29 cellular contexts compared by ENCODE assay signal in genomic region chr18:32029558-32029957, GRCh38. TPM values are rescaled to one million over a fixed set of nuclear protein-coding genes. Genes with fewer than 3 reads are reported as not detected.
DNase-seq lines count a peak whose midpoint lies in the region; ATAC-seq and TF ChIP-seq lines count a peak whose summit lies in the region.
"Had no signal": no experiment of that assay in that cellular context is flagged by ENCODE, and none has a peak within 500 bp of the region (broad histone marks: within the 10 kb centered on the region; RNA-seq: fewer than 3 reads in every experiment).

No MANE protein-coding gene starts in this region.

- H2BK20ac ChIP-seq in H9 (ENCODE audit: low read depth, low read length, poor library complexity, severe bottlenecking): no peak overlapping the region

- H3K4me1 Mint-ChIP-seq in activated naive CD4-positive, alpha-beta T cell treated with anti-CD3 and anti-CD28 coated beads, Interleukin-2, amount 10 ng/mL, durations not matched to agents 7 days and 5 days: peaks cover 78% of the 10 kb centered on the region
- H3K4me1 Mint-ChIP-seq in H9: peaks cover 9 to 10% of the 10 kb centered on the region in 2 experiments
- peaks cover 45% of the 10 kb centered on the region for H3K4me1 Mint-ChIP-seq in activated T-helper 17 cell treated with anti-CD3 and anti-CD28 coated beads, Interleukin-2, amount 50 U/mL, for 72 hours
- H3K4me1 Mint-ChIP-seq in natural killer cell: peaks cover 85 to 91% of the 10 kb centered on the region in 2 donors

- no peak overlapping the region for H3K14ac ChIP-seq in H9 (ENCODE audit: insufficient read depth, low read length)

- H3T11ph ChIP-seq in H9 (ENCODE audit: low read length): no peak overlapping the region

- CTCF ChIA-PET in activated naive CD4-positive, alpha-beta T cell treated with anti-CD3 and anti-CD28 coated beads, Interleukin-2, amount 10 ng/mL, durations not matched to agents 7 days and 5 days (lab: Charles Lee): interaction anchor here (0.6 to 2.2 kb wide), 3 partner anchors 10 to 27 kb away, joined by 3 to 8 read pairs (median 3); no protein-coding TSS in a partner anchor

- no peak overlapping the region for H3K4me2 ChIP-seq in H9 (ENCODE audit: insufficient read depth, insufficient read length, low read length)
- H3K4me2 ChIP-seq: KMS-11 had no signal

- peaks cover 67% of the 10 kb centered on the region for H3K36me3 Mint-ChIP-seq in activated naive CD4-positive, alpha-beta T cell treated with anti-CD3 and anti-CD28 coated beads, Interleukin-2, amount 10 ng/mL, durations not matched to agents 7 days and 5 days
- H3K36me3 Mint-ChIP-seq in H9 (ENCODE audit: insufficient read depth in 1 of 3, low read depth in 3 of 3): no peaks in the 10 kb centered on the region; a peak in 3 of 7 replicates
- peaks cover 28% of the 10 kb centered on the region for H3K36me3 Mint-ChIP-seq in activated T-helper 17 cell treated with anti-CD3 and anti-CD28 coated beads, Interleukin-2, amount 50 U/mL, for 72 hours (ENCODE audit: low read depth)
- H3K36me3 Mint-ChIP-seq in natural killer cell: peaks cover 8% of the 10 kb centered on the region

- no peak overlapping the region for H3K9ac ChIP-seq in H9 (ENCODE audit: extremely low read depth, insufficient read length, low read length)
- H3K9ac ChIP-seq: KMS-11 had no signal

- no peak overlapping the region for H2BK12ac ChIP-seq in H9 (ENCODE audit: insufficient read length, low read depth, low read length)

- H4K91ac ChIP-seq in H9 (ENCODE audit: insufficient read length, low read depth, low read length): no peak overlapping the region

- H3K79me1 ChIP-seq in H9 (ENCODE audit: insufficient read depth, low read depth, low read length, poor library complexity, severe bottlenecking): no peaks in the 10 kb centered on the region

- no peak overlapping the region for H2AFZ ChIP-seq in H9 (ENCODE audit: low read length)

- no peak overlapping the region for H3K27ac ChIP-seq in H9 (ENCODE audit: insufficient read length, low read depth, low read length)
- H3K27ac ChIP-seq: heart right ventricle, KMS-11, neutrophil, SK-N-MC, spleen, tibial artery had no signal

- H3K27me3 Mint-ChIP-seq in activated naive CD4-positive, alpha-beta T cell treated with anti-CD3 and anti-CD28 coated beads, Interleukin-2, amount 10 ng/mL, durations not matched to agents 7 days and 5 days: no peaks in the 10 kb centered on the region
- H3K27me3 Mint-ChIP-seq in H9 (ENCODE audit: low read depth) (no peaks in the 10 kb centered on the region), natural killer cell (ENCODE audit: low read depth in 2 of 2) (no peaks in the 10 kb centered on the region)
- H3K27me3 Mint-ChIP-seq in activated T-helper 17 cell treated with anti-CD3 and anti-CD28 coated beads, Interleukin-2, amount 50 U/mL, for 72 hours: no peaks in the 10 kb centered on the region

- no peak overlapping the region for H3K23ac ChIP-seq in H9 (ENCODE audit: insufficient read length, low read depth, low read length)

- no peak for DNase-seq in activated naive CD4-positive, alpha-beta T cell treated with anti-CD3 and anti-CD28 coated beads, Interleukin-2, amount 10 ng/mL, durations not matched to agents 7 days and 5 days
- no peak for DNase-seq in activated naive CD4-positive, alpha-beta T cell treated with anti-CD3 and anti-CD28 coated beads, Interleukin-2, amount 50 U/mL, for 16 hours
- DNase-seq in H9: no peak
- DNase-seq in natural killer cell: no peak
- DNase-seq in NCI-H2107 (lab: John Stamatoyannopoulos, UW): no peak
- no peak for DNase-seq in activated CD4-positive, CD25-positive, alpha-beta regulatory T cell (lab: John Stamatoyannopoulos, UW)
- DNase-seq: activated T-cell treated with anti-CD3 and anti-CD28 coated beads, Interleukin-2, amount 50 U/mL, for 4 hours; AML-193; cerebellar nuclear complex; COR-L47; foreskin melanocyte; H7; heart right ventricle; kidney; left ventricle myocardium superior; MM.1S; NCI-H2029; NCI-H2227 treated with DMSO at 0.1 percent for 48 hours; NCI-H526 treated with DMSO at 0.1 percent for 48 hours; PC-3; right cardiac atrium; spleen; stimulated activated CD8-positive, alpha-beta memory T cell treated with anti-CD3 and anti-CD28 coated beads, Interleukin-4, amount 100 ng/mL, for 48 hours; tibial artery had no signal

- no peak overlapping the region for H2BK120ac ChIP-seq in H9 (ENCODE audit: low read depth, low read length, poor library complexity, severe bottlenecking)

- no peak overlapping the region for H3K18ac ChIP-seq in H9 (ENCODE audit: insufficient read length, low read depth, low read length)

- H2AK5ac ChIP-seq in H9 (ENCODE audit: insufficient read length, low read length): no peak overlapping the region

- TF ChIP-seq CTCF in H9 (conservative IDR thresholded peaks at IDR 0.05) (no peak), natural killer cell (IDR thresholded peaks at IDR 0.05) (no peak)

- H3K9me3 ChIP-seq in H9 (ENCODE audit: control insufficient read depth, low read depth, low read length): no peaks in the 10 kb centered on the region
- H3K9me3 ChIP-seq: heart right ventricle, neutrophil, spleen, tibial artery had no signal

- H4K5ac ChIP-seq in H9 (ENCODE audit: insufficient read length, low read depth, low read length): no peak overlapping the region

- no peaks in the 10 kb centered on the region for H3K4me1 ChIP-seq in H9 (ENCODE audit: insufficient read depth, low read length)
- H3K4me1 ChIP-seq: tibial artery had no signal

- no peaks in the 10 kb centered on the region for H3K79me2 ChIP-seq in H9 (ENCODE audit: insufficient read depth, low read length)

- no CpG with 5 or more reads among the region's 1 CpG for WGBS in H9 (ENCODE audit: extremely low coverage, insufficient read length, low lambda C conversion rate)

- no peaks in the 10 kb centered on the region for H3K23me2 ChIP-seq in H9 (ENCODE audit: insufficient read length, low read depth, low read length, poor library complexity, severe bottlenecking)

- no peak overlapping the region for H3K56ac ChIP-seq in H9 (ENCODE audit: insufficient read length, low read depth, low read length)

- intact Hi-C loops in natural killer cell (cut with micrococcal nuclease): no loop called here

- no peaks in the 10 kb centered on the region for H3K27me3 ChIP-seq in H9 (ENCODE audit: insufficient read depth, low read length)
- H3K27me3 ChIP-seq: heart right ventricle, neutrophil, spleen, tibial artery had no signal

- H2BK5ac ChIP-seq in H9 (ENCODE audit: insufficient read length, low read length): no peak overlapping the region

- H3K9me3 Mint-ChIP-seq in activated naive CD4-positive, alpha-beta T cell treated with anti-CD3 and anti-CD28 coated beads, Interleukin-2, amount 10 ng/mL, durations not matched to agents 7 days and 5 days: no peaks in the 10 kb centered on the region
- H3K9me3 Mint-ChIP-seq in H9 (no peaks in the 10 kb centered on the region), natural killer cell (no peaks in the 10 kb centered on the region)
- no peaks in the 10 kb centered on the region for H3K9me3 Mint-ChIP-seq in activated T-helper 17 cell treated with anti-CD3 and anti-CD28 coated beads, Interleukin-2, amount 50 U/mL, for 72 hours
- H3K9me3 Mint-ChIP-seq: activated T-cell treated with anti-CD3 and anti-CD28 coated beads, Interleukin-2, amount 50 U/mL, for 4 hours had no signal

- H2BK15ac ChIP-seq in H9 (ENCODE audit: low read depth, low read length): no peak overlapping the region

- peak overlapping the region; percentile 30 for H3K27ac Mint-ChIP-seq in activated naive CD4-positive, alpha-beta T cell treated with anti-CD3 and anti-CD28 coated beads, Interleukin-2, amount 10 ng/mL, durations not matched to agents 7 days and 5 days
- H3K27ac Mint-ChIP-seq in H9 (peak overlapping the region in 2 of 3 experiments; percentile 3 to 55; a peak in 2 of 7 replicates), natural killer cell (peak overlapping the region; percentile 77 to 87)
- H3K27ac Mint-ChIP-seq in activated T-helper 17 cell treated with anti-CD3 and anti-CD28 coated beads, Interleukin-2, amount 50 U/mL, for 72 hours: peak overlapping the region; percentile 90

- no peak overlapping the region for H3K4me3 Mint-ChIP-seq in activated naive CD4-positive, alpha-beta T cell treated with anti-CD3 and anti-CD28 coated beads, Interleukin-2, amount 10 ng/mL, durations not matched to agents 7 days and 5 days
- H3K4me3 Mint-ChIP-seq in H9 (no peak overlapping the region), natural killer cell (peak overlapping the region; percentile 62)
- H3K4me3 Mint-ChIP-seq in activated T-helper 17 cell treated with anti-CD3 and anti-CD28 coated beads, Interleukin-2, amount 50 U/mL, for 72 hours: peak overlapping the region; percentile 61
- H3K4me3 Mint-ChIP-seq: activated T-cell treated with anti-CD3 and anti-CD28 coated beads, Interleukin-2, amount 50 U/mL, for 4 hours had no signal

- ATAC-seq in activated T-helper 17 cell treated with anti-CD3 and anti-CD28 coated beads, Interleukin-2, amount 50 U/mL, for 72 hours (replicated peaks): peak; percentile 59
- ATAC-seq in natural killer cell (peak in 1 of 3 donors; percentile 49), HG03378 (IDR thresholded peaks at IDR 0.05; ENCODE audit: unreplicated experiment) (no peak)
- ATAC-seq: activated T-cell treated with anti-CD3 and anti-CD28 coated beads, Interleukin-2, amount 50 U/mL, for 4 hours; heart right ventricle; left ventricle myocardium superior; PC-3; right cardiac atrium had no signal

- no peaks in the 10 kb centered on the region for H4K20me1 ChIP-seq in H9 (ENCODE audit: control insufficient read depth, insufficient read depth, insufficient read length)

- no peak overlapping the region for H3K4ac ChIP-seq in H9 (ENCODE audit: low read depth, low read length)

- no peak overlapping the region for H4K8ac ChIP-seq in H9 (replicated peaks; ENCODE audit: insufficient read length, low read depth, low read length)

RNA-seq across cellular contexts. Expression of gene RNF125, which starts 10.9 kb away (rescaled TPM):
- total RNA-seq in H9 (2021) (8.3 and 9.4 TPM in 2 replicates), natural killer cell (100 to 1,000 TPM in 1 of 3 donors, 10 to 100 TPM in 2; 74.7 to 105 (median 96.7) TPM)
- 10 to 100 TPM; 14.5 to 16.1 TPM for total RNA-seq in activated T-helper 17 cell treated with anti-CD3 and anti-CD28 coated beads, Interleukin-2, amount 50 U/mL, for 72 hours

Comparison
In these comparisons a context has a peak if more than half of its experiments do, and no peak if none do; other contexts are left out.
1. H3K27ac Mint-ChIP-seq: peak in every context shown above with its lines; median percentile 90 in activated T-helper 17 cell treated with anti-CD3 and anti-CD28 coated beads, Interleukin-2, amount 50 U/mL, for 72 hours; 82 in natural killer cell; 30 in activated naive CD4-positive, alpha-beta T cell treated with anti-CD3 and anti-CD28 coated beads, Interleukin-2, amount 10 ng/mL, durations not matched to agents 7 days and 5 days; 29 in H9.
2. H3K4me3 Mint-ChIP-seq: peak in activated T-helper 17 cell treated with anti-CD3 and anti-CD28 coated beads, Interleukin-2, amount 50 U/mL, for 72 hours (single experiment) and natural killer cell (single experiment); none in activated naive CD4-positive, alpha-beta T cell treated with anti-CD3 and anti-CD28 coated beads, Interleukin-2, amount 10 ng/mL, durations not matched to agents 7 days and 5 days (single experiment) and H9 (0 of 2).